8 cellular contexts compared by ENCODE assay signal in the genomic region with DNA sequence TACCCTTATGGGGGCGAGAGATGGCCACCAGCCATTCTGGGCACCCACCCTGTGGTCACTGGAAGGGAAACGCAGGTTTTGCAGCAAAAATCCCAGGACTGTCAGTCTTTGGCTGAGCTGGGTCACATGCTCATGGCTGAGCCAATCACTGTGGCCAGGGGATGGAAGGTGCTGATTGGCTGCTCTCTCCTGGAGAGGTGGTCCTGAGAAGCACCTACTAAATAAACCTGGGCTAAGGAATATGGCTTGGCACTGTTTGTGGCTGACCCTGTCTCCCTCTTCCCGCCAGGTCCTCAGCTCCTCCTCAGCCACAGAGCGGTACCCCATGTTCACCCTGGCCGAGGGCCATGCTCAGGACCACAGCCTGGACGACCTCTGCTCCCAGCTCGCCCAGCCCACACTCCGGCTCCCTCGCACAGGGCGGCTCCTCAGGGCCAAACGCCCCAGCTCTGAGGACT. TPM values are rescaled to one million over a fixed set of nuclear protein-coding genes. Genes with fewer than 3 reads are reported as not detected.
DNase-seq lines count a peak whose midpoint lies in the region; ATAC-seq and TF ChIP-seq lines count a peak whose summit lies in the region.

No MANE protein-coding gene starts in this region.

- peaks cover 30 to 99% (median 47%) of the 10 kb centered on the region in 3 donors for H3K36me3 ChIP-seq in esophagus squamous epithelium

- no peaks in the 10 kb centered on the region for H3K9me3 ChIP-seq in esophagus squamous epithelium

- TF ChIP-seq POLR2A in Raji (IDR thresholded peaks at IDR 0.05; ENCODE audit: insufficient read depth, low read depth, low read length) (0 out of 2 replicates have a peak, but pooled peaks have one; percentile 13), esophagus squamous epithelium (IDR thresholded peaks at IDR 0.05) (no peak)

- H3K4me1 ChIP-seq in esophagus squamous epithelium: peaks cover 32 to 74% (median 34%) of the 10 kb centered on the region in 3 donors

- intact Hi-C loops in esophagus squamous epithelium (cut with DNase I): loop anchor here (5.0 kb wide), 1 partner anchor 40 kb away; no protein-coding TSS in a partner anchor

- no peaks in the 10 kb centered on the region for H3K27me3 ChIP-seq in esophagus squamous epithelium

- TF ChIP-seq CTCF in esophagus squamous epithelium (IDR thresholded peaks at IDR 0.05): no peak

- WGBS in esophagus squamous epithelium, 2 donors: 61 to 85% methylated on average over 6 to 7 of the region's 11 CpGs

- ATAC-seq in HG02610 (IDR thresholded peaks at IDR 0.05; ENCODE audit: unreplicated experiment) (no peak), HG03039 (IDR thresholded peaks at IDR 0.05; ENCODE audit: unreplicated experiment) (no peak)

- peak; percentile 33 to 47 for DNase-seq in stimulated activated CD4-positive, alpha-beta T cell treated with anti-CD3 and anti-CD28 coated beads, Interleukin-2, amount 100 ng/mL, for 24 hours
- no peak for DNase-seq in stimulated activated CD4-positive, alpha-beta T cell treated with anti-CD3 and anti-CD28 coated beads, Interleukin-12 subunit alpha, Interleukin-12 subunit beta, amount 100 ng/mL, for 4 hours
- no peak for DNase-seq in esophagus squamous epithelium (lab: John Stamatoyannopoulos, UW)
- DNase-seq in GDM1 (lab: John Stamatoyannopoulos, UW): no peak
- no peak for DNase-seq in NCI-H226

- no peak overlapping the region for H3K4me3 ChIP-seq in esophagus squamous epithelium

- H3K27ac ChIP-seq in esophagus squamous epithelium: peak overlapping the region; percentile 28 to 89 (median 80)

RNA-seq across cellular contexts. Expression of a gene that starts 8.9 kb away (rescaled TPM):
- 10 to 100 TPM; 46.5 to 59.3 (median 51.4) TPM for total RNA-seq in esophagus squamous epithelium

RNA-seq across cellular contexts. Expression of a gene that starts 13.2 kb away (rescaled TPM):
- total RNA-seq in esophagus squamous epithelium: 10 to 100 TPM; 18.2 to 30.3 (median 23.9) TPM

RNA-seq across cellular contexts. Expression of a gene that starts 16.2 kb away (rescaled TPM):
- 10 to 100 TPM in 1 of 4 donors, 1 to 10 TPM in 3; 5.1 to 14.4 (median 6.2) TPM for total RNA-seq in esophagus squamous epithelium

RNA-seq across cellular contexts. Expression of a gene that starts 34.5 kb away (rescaled TPM):
- total RNA-seq in esophagus squamous epithelium: 10 to 100 TPM; 24.8 to 67.0 (median 57.1) TPM

RNA-seq across cellular contexts. Expression of a gene that starts 35.4 kb away (rescaled TPM):
- 10 to 100 TPM in 3 of 4 donors, 1 to 10 TPM in 1; 8.9 to 27.2 (median 16.3) TPM for total RNA-seq in esophagus squamous epithelium

Comparison
In these comparisons a context has a peak if more than half of its experiments do, and no peak if none do; other contexts are left out.
1. DNase-seq: peak in stimulated activated CD4-positive, alpha-beta T cell treated with anti-CD3 and anti-CD28 coated beads, Interleukin-2, amount 100 ng/mL, for 24 hours (2 of 2); none in stimulated activated CD4-positive, alpha-beta T cell treated with anti-CD3 and anti-CD28 coated beads, Interleukin-12 subunit alpha, Interleukin-12 subunit beta, amount 100 ng/mL, for 4 hours (single experiment), esophagus squamous epithelium (single experiment), GDM1 (single experiment) and NCI-H226 (single experiment).